In genomic region chr12:68158427-68158826, GRCh38 we compare ENCODE assay signal across 1 cellular context.
TF ChIP-seq lines count a peak whose summit lies in the region.

No MANE protein-coding gene starts in this region.

TF ChIP-seq in HEK293, 187 proteins besides CTCF, POLR2A, EP300 and RAD21 (continued from another document):
- peak; percentile 42 for TF ChIP-seq ZNF654 (tag by site-specific recombination; IDR thresholded peaks at IDR 0.05; ENCODE audit: low read depth)
- no peak for TF ChIP-seq KLF9 (tag by site-specific recombination; IDR thresholded peaks at IDR 0.05; ENCODE audit: low read depth)
- no peak for TF ChIP-seq ZNF639 (tag by site-specific recombination; IDR thresholded peaks at IDR 0.05)
- TF ChIP-seq PBX3 (CRISPR knock-in tag; IDR thresholded peaks at IDR 0.05): no peak
- no peak for TF ChIP-seq BCL6B (tag by site-specific recombination; IDR thresholded peaks at IDR 0.05)
- TF ChIP-seq ZNF174 (tag by site-specific recombination; IDR thresholded peaks at IDR 0.05): no peak
